Comparison of ENCODE assay signal across 16 cellular contexts in the genomic region with DNA sequence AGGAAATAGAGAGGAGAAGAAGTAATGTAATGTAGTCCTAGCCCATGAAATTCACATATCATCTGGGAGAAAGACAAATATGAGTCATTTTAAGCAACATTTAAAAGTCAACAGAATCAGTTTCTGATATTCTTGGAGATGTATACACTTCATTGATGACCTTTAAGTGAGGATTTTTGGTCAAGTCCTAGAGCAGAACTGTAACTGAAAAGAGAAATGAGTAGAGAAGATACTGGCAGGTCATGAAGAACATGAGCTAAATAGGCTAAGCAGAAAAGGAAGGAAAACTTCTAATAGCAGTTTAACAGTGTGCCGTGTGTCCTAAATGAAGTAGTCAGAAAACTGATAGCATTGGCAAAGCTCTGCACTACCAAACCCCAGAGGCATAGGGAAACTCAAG. TPM values are rescaled to one million over a fixed set of nuclear protein-coding genes. Genes with fewer than 3 reads are reported as not detected.
DNase-seq lines count a peak whose midpoint lies in the region; ATAC-seq lines count a peak whose summit lies in the region.
"Had no signal": no experiment of that assay in that cellular context is flagged by ENCODE, and none has a peak within 500 bp of the region (broad histone marks: within the 10 kb centered on the region; RNA-seq: fewer than 3 reads in every experiment).

No MANE protein-coding gene starts in this region.

- H3K4me3 ChIP-seq in adipocyte (ENCODE audit: low read length) = peak overlapping the region; percentile 1
- H3K4me3 ChIP-seq: GM23338 had no signal

- no peak overlapping the region for H3K4me3 Mint-ChIP-seq in activated naive CD4-positive, alpha-beta T cell treated with anti-CD3 and anti-CD28 coated beads for 36 hours
- H3K4me3 Mint-ChIP-seq in activated T-helper 1 cell treated with anti-CD3 and anti-CD28 coated beads, Interleukin-12 subunit alpha, Interleukin-12 subunit beta, Interleukin-2, Interleukin-4 antibody, amounts not matched to agents 30 ng/mL and 10 ng/mL and 1 ng/mL, durations not matched to agents 14 hours and 24 hours and 36 hours = no peak overlapping the region
- H3K4me3 Mint-ChIP-seq in stimulated activated memory B cell treated with anti-CD40 and anti-IgM and Interleukin-4, amounts not matched to agents 10 μg/mL and 1 μg/mL and 100 μg/mL, for 72 hours = no peak overlapping the region
- H3K4me3 Mint-ChIP-seq: CD4-positive, alpha-beta T cell; GM23338 had no signal

- CTCF ChIA-PET in activated naive CD4-positive, alpha-beta T cell treated with anti-CD3 and anti-CD28 coated beads for 36 hours (lab: Charles Lee) = interaction anchor here (0.6 kb wide), 1 partner anchor 29 kb away, joined by 3 read pairs; no protein-coding TSS in a partner anchor

- peaks cover 27% of the 10 kb centered on the region for H3K4me1 Mint-ChIP-seq in activated naive CD4-positive, alpha-beta T cell treated with anti-CD3 and anti-CD28 coated beads for 36 hours (ENCODE audit: low read depth)
- H3K4me1 Mint-ChIP-seq in activated T-helper 1 cell treated with anti-CD3 and anti-CD28 coated beads, Interleukin-12 subunit alpha, Interleukin-12 subunit beta, Interleukin-2, Interleukin-4 antibody, amounts not matched to agents 30 ng/mL and 10 ng/mL and 1 ng/mL, durations not matched to agents 14 hours and 24 hours and 36 hours (ENCODE audit: low read depth) = peaks cover 28% of the 10 kb centered on the region
- H3K4me1 Mint-ChIP-seq in stimulated activated memory B cell treated with anti-CD40 and anti-IgM and Interleukin-4, amounts not matched to agents 10 μg/mL and 1 μg/mL and 100 μg/mL, for 72 hours = peaks cover 24% of the 10 kb centered on the region

- no peaks in the 10 kb centered on the region for H3K27me3 ChIP-seq in adipocyte (replicated peaks; ENCODE audit: control insufficient read depth, insufficient read depth, low read length)
- H3K27me3 ChIP-seq: BE2C had no signal

- peaks cover 86% of the 10 kb centered on the region for H3K36me3 Mint-ChIP-seq in activated naive CD4-positive, alpha-beta T cell treated with anti-CD3 and anti-CD28 coated beads for 36 hours (ENCODE audit: low read depth)
- peaks cover 74% of the 10 kb centered on the region for H3K36me3 Mint-ChIP-seq in activated T-helper 1 cell treated with anti-CD3 and anti-CD28 coated beads, Interleukin-12 subunit alpha, Interleukin-12 subunit beta, Interleukin-2, Interleukin-4 antibody, amounts not matched to agents 30 ng/mL and 10 ng/mL and 1 ng/mL, durations not matched to agents 14 hours and 24 hours and 36 hours (ENCODE audit: low read depth)
- H3K36me3 Mint-ChIP-seq in stimulated activated memory B cell treated with anti-CD40 and anti-IgM and Interleukin-4, amounts not matched to agents 10 μg/mL and 1 μg/mL and 100 μg/mL, for 72 hours = peaks cover 83% of the 10 kb centered on the region

- no peaks in the 10 kb centered on the region for H3K27me3 Mint-ChIP-seq in activated naive CD4-positive, alpha-beta T cell treated with anti-CD3 and anti-CD28 coated beads for 36 hours (ENCODE audit: low read depth)
- no peaks in the 10 kb centered on the region for H3K27me3 Mint-ChIP-seq in activated T-helper 1 cell treated with anti-CD3 and anti-CD28 coated beads, Interleukin-12 subunit alpha, Interleukin-12 subunit beta, Interleukin-2, Interleukin-4 antibody, amounts not matched to agents 30 ng/mL and 10 ng/mL and 1 ng/mL, durations not matched to agents 14 hours and 24 hours and 36 hours (ENCODE audit: insufficient read depth)
- no peaks in the 10 kb centered on the region for H3K27me3 Mint-ChIP-seq in stimulated activated memory B cell treated with anti-CD40 and anti-IgM and Interleukin-4, amounts not matched to agents 10 μg/mL and 1 μg/mL and 100 μg/mL, for 72 hours
- H3K27me3 Mint-ChIP-seq: CD4-positive, alpha-beta T cell had no signal

- H3K4me1 ChIP-seq in adipocyte (ENCODE audit: control insufficient read depth, insufficient read depth, low read length) = peaks cover 6% of the 10 kb centered on the region
- H3K4me1 ChIP-seq: BE2C, Caco-2 had no signal

- no peak overlapping the region for H3K9ac ChIP-seq in adipocyte (ENCODE audit: low read length)

- peaks cover 59% of the 10 kb centered on the region for H3K9me3 ChIP-seq in adipocyte (ENCODE audit: control insufficient read depth, low read length)
- H3K9me3 ChIP-seq: BE2C, Caco-2 had no signal

- intact Hi-C loops in activated naive CD4-positive, alpha-beta T cell treated with anti-CD3 and anti-CD28 coated beads for 36 hours (cut with micrococcal nuclease) = no loop called here
- intact Hi-C loops in activated T-helper 1 cell treated with anti-CD3 and anti-CD28 coated beads, Interleukin-12 subunit alpha, Interleukin-12 subunit beta, Interleukin-2, Interleukin-4 antibody, amounts not matched to agents 30 ng/mL and 10 ng/mL and 1 ng/mL, durations not matched to agents 14 hours and 24 hours and 36 hours (cut with micrococcal nuclease) = loop anchor here (5.0 to 10.0 kb wide), 3 partner anchors 83 to 520 kb away; a partner anchor contains a TSS

- DNase-seq in activated naive CD4-positive, alpha-beta T cell treated with anti-CD3 and anti-CD28 coated beads for 36 hours = no peak
- DNase-seq in activated naive CD4-positive, alpha-beta T cell treated with Interleukin-2 at 50 U/mL for 16 hours = no peak
- no peak for DNase-seq in activated T-helper 1 cell treated with anti-CD3 and anti-CD28 coated beads, Interleukin-12 subunit alpha, Interleukin-12 subunit beta, Interleukin-2, Interleukin-4 antibody, amounts not matched to agents 30 ng/mL and 10 ng/mL and 1 ng/mL, durations not matched to agents 14 hours and 24 hours and 36 hours (ENCODE audit: low spot score)
- DNase-seq in adipocyte (ENCODE audit: low read depth) (no peak), NCI-H1048 (lab: John Stamatoyannopoulos, UW) (no peak), activated gamma-delta T cell treated with Interleukin-2 at 50 U/mL for 16 hours (no peak)
- DNase-seq: ACHN; BE2C; Caco-2; CD4-positive, alpha-beta T cell; DMS79; GDM1; HCEC 1CT; IMR-90 had no signal

- H3K9me3 Mint-ChIP-seq in activated naive CD4-positive, alpha-beta T cell treated with anti-CD3 and anti-CD28 coated beads for 36 hours = peaks cover 71% of the 10 kb centered on the region
- H3K9me3 Mint-ChIP-seq in activated T-helper 1 cell treated with anti-CD3 and anti-CD28 coated beads, Interleukin-12 subunit alpha, Interleukin-12 subunit beta, Interleukin-2, Interleukin-4 antibody, amounts not matched to agents 30 ng/mL and 10 ng/mL and 1 ng/mL, durations not matched to agents 14 hours and 24 hours and 36 hours = peaks cover 78% of the 10 kb centered on the region
- H3K9me3 Mint-ChIP-seq in stimulated activated memory B cell treated with anti-CD40 and anti-IgM and Interleukin-4, amounts not matched to agents 10 μg/mL and 1 μg/mL and 100 μg/mL, for 72 hours = peaks cover 31% of the 10 kb centered on the region

- peak overlapping the region; percentile 77 for H3K27ac Mint-ChIP-seq in activated naive CD4-positive, alpha-beta T cell treated with anti-CD3 and anti-CD28 coated beads for 36 hours
- H3K27ac Mint-ChIP-seq in activated T-helper 1 cell treated with anti-CD3 and anti-CD28 coated beads, Interleukin-12 subunit alpha, Interleukin-12 subunit beta, Interleukin-2, Interleukin-4 antibody, amounts not matched to agents 30 ng/mL and 10 ng/mL and 1 ng/mL, durations not matched to agents 14 hours and 24 hours and 36 hours = peak overlapping the region; percentile 6
- H3K27ac Mint-ChIP-seq in stimulated activated memory B cell treated with anti-CD40 and anti-IgM and Interleukin-4, amounts not matched to agents 10 μg/mL and 1 μg/mL and 100 μg/mL, for 72 hours = peak overlapping the region; percentile 43
- H3K27ac Mint-ChIP-seq: CD4-positive, alpha-beta T cell; GM23338 had no signal

- H3K36me3 ChIP-seq in adipocyte (ENCODE audit: control insufficient read depth, insufficient read depth, low read length, severe bottlenecking) = peaks cover 37% of the 10 kb centered on the region
- H3K36me3 ChIP-seq: BE2C had no signal

- ATAC-seq in stimulated activated memory B cell treated with anti-CD40 and anti-IgM and Interleukin-4, amounts not matched to agents 10 μg/mL and 1 μg/mL and 100 μg/mL, for 72 hours = peak; percentile 57
- ATAC-seq: GM23338 had no signal

RNA-seq across cellular contexts. Expression of a gene that starts 4.6 kb away (rescaled TPM):
- 10 to 100 TPM; 11.2 to 11.3 TPM for total RNA-seq in activated naive CD4-positive, alpha-beta T cell treated with anti-CD3 and anti-CD28 coated beads for 36 hours
- 5.1 and 5.8 TPM in 2 replicates for total RNA-seq in activated T-helper 1 cell treated with anti-CD3 and anti-CD28 coated beads, Interleukin-12 subunit alpha, Interleukin-12 subunit beta, Interleukin-2, Interleukin-4 antibody, amounts not matched to agents 30 ng/mL and 10 ng/mL and 1 ng/mL, durations not matched to agents 14 hours and 24 hours and 36 hours

RNA-seq across cellular contexts. Expression of a gene that starts 22.2 kb away (rescaled TPM):
- 1 to 10 TPM; 3.5 to 3.8 TPM for total RNA-seq in activated naive CD4-positive, alpha-beta T cell treated with anti-CD3 and anti-CD28 coated beads for 36 hours
- total RNA-seq in activated T-helper 1 cell treated with anti-CD3 and anti-CD28 coated beads, Interleukin-12 subunit alpha, Interleukin-12 subunit beta, Interleukin-2, Interleukin-4 antibody, amounts not matched to agents 30 ng/mL and 10 ng/mL and 1 ng/mL, durations not matched to agents 14 hours and 24 hours and 36 hours = 3.9 and 4.0 TPM in 2 replicates

RNA-seq across cellular contexts. Expression of a gene that starts 53.7 kb away (rescaled TPM):
- 1 to 10 TPM; 9.4 to 9.9 TPM for total RNA-seq in activated naive CD4-positive, alpha-beta T cell treated with anti-CD3 and anti-CD28 coated beads for 36 hours
- 18.2 and 18.3 TPM in 2 replicates for total RNA-seq in activated T-helper 1 cell treated with anti-CD3 and anti-CD28 coated beads, Interleukin-12 subunit alpha, Interleukin-12 subunit beta, Interleukin-2, Interleukin-4 antibody, amounts not matched to agents 30 ng/mL and 10 ng/mL and 1 ng/mL, durations not matched to agents 14 hours and 24 hours and 36 hours

Comparison
In these comparisons a context has a peak if more than half of its experiments do, and no peak if none do; other contexts are left out.
1. H3K27ac Mint-ChIP-seq: peak in every context shown above with its lines; median percentile 77 in activated naive CD4-positive, alpha-beta T cell treated with anti-CD3 and anti-CD28 coated beads for 36 hours; 43 in stimulated activated memory B cell treated with anti-CD40 and anti-IgM and Interleukin-4, amounts not matched to agents 10 μg/mL and 1 μg/mL and 100 μg/mL, for 72 hours; 6 in activated T-helper 1 cell treated with anti-CD3 and anti-CD28 coated beads, Interleukin-12 subunit alpha, Interleukin-12 subunit beta, Interleukin-2, Interleukin-4 antibody, amounts not matched to agents 30 ng/mL and 10 ng/mL and 1 ng/mL, durations not matched to agents 14 hours and 24 hours and 36 hours.